Comparison of ENCODE assay signal across 14 cellular contexts in the genomic region with DNA sequence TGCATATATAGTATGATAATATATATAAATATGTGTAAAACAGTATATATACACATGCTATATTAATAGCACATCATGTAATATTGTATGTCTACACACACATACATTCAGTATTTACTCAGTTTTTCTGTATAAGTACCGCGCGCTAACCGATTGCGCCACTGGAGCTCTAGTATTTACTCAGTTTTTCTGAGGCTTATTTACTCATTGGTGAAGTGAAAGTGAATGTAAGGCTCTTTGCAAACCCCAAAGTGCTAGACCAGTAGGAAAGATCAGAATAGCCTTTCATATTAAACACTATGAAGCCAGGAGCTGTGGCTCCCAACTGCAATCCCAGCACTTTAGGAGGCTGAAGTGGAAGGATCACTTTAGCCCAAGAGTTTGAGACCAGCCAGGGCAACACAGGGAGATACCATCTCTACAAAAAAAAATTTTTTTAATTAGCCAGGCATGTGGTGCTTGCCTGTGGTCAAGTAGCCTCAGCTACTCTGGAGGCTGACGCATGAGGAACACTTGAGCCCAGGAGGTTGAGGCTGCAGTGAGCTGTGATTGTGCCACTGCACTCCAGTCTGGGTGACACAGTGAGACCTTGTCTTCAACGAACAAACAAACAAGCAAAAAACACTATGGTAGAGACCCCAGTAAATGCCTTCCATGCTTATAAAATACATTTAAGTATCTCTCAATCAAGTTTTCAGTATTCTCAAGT.
DNase-seq lines count a peak whose midpoint lies in the region; ATAC-seq and TF ChIP-seq lines count a peak whose summit lies in the region.
"Had no signal": no experiment of that assay in that cellular context is flagged by ENCODE, and none has a peak within 500 bp of the region (broad histone marks: within the 10 kb centered on the region; RNA-seq: fewer than 3 reads in every experiment).

No MANE protein-coding gene starts in this region.

- 70 to 84% (median 81%) methylated on average over 7 of the region's 7 CpGs for WGBS in heart left ventricle, 4 donors

- peak overlapping the region; percentile 11 to 90 (median 82) for H3K27ac ChIP-seq in heart left ventricle
- peak overlapping the region; percentile 27 to 63 (median 45) for H3K27ac ChIP-seq in gastrocnemius medialis
- H3K27ac ChIP-seq: epithelial cell of prostate, HL-60 had no signal

- TF ChIP-seq POLR2A in heart left ventricle (IDR thresholded peaks at IDR 0.05) = no peak
- no peak for TF ChIP-seq POLR2A in gastrocnemius medialis (IDR thresholded peaks at IDR 0.05)

- H3K4me1 ChIP-seq in heart left ventricle (peaks cover 0 to 61% (median 42%) of the 10 kb centered on the region in 12 donors), gastrocnemius medialis (peaks cover 0 to 6% of the 10 kb centered on the region in 2 donors)

- peak overlapping the region in 4 of 12 donors; percentile 2 to 20 (median 12) for H3K4me3 ChIP-seq in heart left ventricle
- H3K4me3 ChIP-seq in gastrocnemius medialis = no peak overlapping the region
- H3K4me3 ChIP-seq: body of pancreas had no signal

- H3K27me3 ChIP-seq in heart left ventricle (no peaks in the 10 kb centered on the region), gastrocnemius medialis (no peaks in the 10 kb centered on the region)
- H3K27me3 ChIP-seq: body of pancreas had no signal

- H3K9me3 ChIP-seq in heart left ventricle (no peaks in the 10 kb centered on the region), gastrocnemius medialis (no peaks in the 10 kb centered on the region)
- H3K9me3 ChIP-seq: body of pancreas, SK-N-SH had no signal

- no peaks in the 10 kb centered on the region for H3K36me3 ChIP-seq in heart left ventricle
- no peaks in the 10 kb centered on the region for H3K36me3 ChIP-seq in gastrocnemius medialis

- in situ Hi-C loops in gastrocnemius medialis (cut with MboI; ENCODE audit: low sequenced_read_pairs in 4 of 4) = no loop called here

- intact Hi-C loops in heart left ventricle (cut with DNase I) = loop anchor here in 4 of 10 donors (5.0 to 10.0 kb wide), 4 partner anchors 109 to 614 kb away; partner anchors contain the start of gene TMEM165 (in 1 of the 4)
- intact Hi-C loops in gastrocnemius medialis (cut with DNase I; ENCODE audit: low total_unique reads) = no loop called here

- peak; percentile 87 for DNase-seq in EH (ENCODE audit: low read depth)
- DNase-seq in RPMI7951 (ENCODE audit: low read depth) = peak; percentile 13
- peak in 1 of 5 donors; percentile 8 for DNase-seq in heart left ventricle
- no peak for DNase-seq in gastrocnemius medialis
- DNase-seq: activated CD4-positive, alpha-beta T cell treated with anti-CD3 and anti-CD28 coated beads for 36 hours; NCI-H446 treated with DMSO at 0.1 percent for 48 hours; SK-N-SH had no signal

- TF ChIP-seq CTCF in heart left ventricle (IDR thresholded peaks at IDR 0.05) (no peak), gastrocnemius medialis (IDR thresholded peaks at IDR 0.05 in 4 of 5, conservative IDR thresholded peaks at IDR 0.05 in 1 of 5) (no peak)

- ATAC-seq in heart left ventricle (peak in 3 of 4 donors; percentile 12 to 52 (median 12)), gastrocnemius medialis (no peak), GM21447 (IDR thresholded peaks at IDR 0.05; ENCODE audit: unreplicated experiment) (no peak), GM18520 (IDR thresholded peaks at IDR 0.05; ENCODE audit: unreplicated experiment) (no peak), HG02840 (IDR thresholded peaks at IDR 0.05; ENCODE audit: low FRiP score, unreplicated experiment) (no peak), HG02623 (IDR thresholded peaks at IDR 0.05; ENCODE audit: unreplicated experiment) (no peak)
- ATAC-seq: activated CD4-positive, alpha-beta T cell treated with anti-CD3 and anti-CD28 coated beads for 36 hours had no signal

Comparison
In these comparisons a context has a peak if more than half of its experiments do, and no peak if none do; other contexts are left out.
1. DNase-seq: peak in EH (single experiment) and RPMI7951 (single experiment); none in gastrocnemius medialis (0 of 2).
2. ATAC-seq: peak in heart left ventricle (3 of 4); none in gastrocnemius medialis (0 of 2), GM21447 (single experiment), GM18520 (single experiment), HG02840 (single experiment) and HG02623 (single experiment).